In genomic region chr16:2023098-2023925, GRCh38 we compare ENCODE assay signal across 8 cellular contexts. TPM values are rescaled to one million over a fixed set of nuclear protein-coding genes. Genes with fewer than 3 reads are reported as not detected.
DNase-seq lines count a peak whose midpoint lies in the region; ATAC-seq and TF ChIP-seq lines count a peak whose summit lies in the region.

No MANE protein-coding gene starts in this region.

- POLR2A ChIA-PET in CD8-positive, alpha-beta memory T cell (lab: Charles Lee): interaction anchor here (0.6 to 1.8 kb wide), 6 partner anchors 25 to 406 kb away, joined by 3 to 6 read pairs (median 3); partner anchors contain the start of genes NTHL1, RPS2, TRAF7 and TSC2

- peak overlapping the region; percentile 56 to 91 (median 70) for H3K4me3 Mint-ChIP-seq in CD8-positive, alpha-beta memory T cell
- H3K4me3 Mint-ChIP-seq in IgD-negative memory B cell: peak overlapping the region; percentile 11 to 86 (median 76)
- peak overlapping the region; percentile 81 for H3K4me3 Mint-ChIP-seq in nephron progenitor cell
- H3K4me3 Mint-ChIP-seq in stimulated activated naive CD8-positive, alpha-beta T cell treated with anti-CD3 and anti-CD28 coated beads, Interleukin-15, Interleukin-2, amounts not matched to agents 100 ng/mL and 50 ng/mL, for 24 hours: peak overlapping the region; percentile 63

- peak overlapping the region in 6 of 8 donors; percentile 54 to 84 (median 78) for H3K27ac Mint-ChIP-seq in CD8-positive, alpha-beta memory T cell
- H3K27ac Mint-ChIP-seq in IgD-negative memory B cell: peak overlapping the region in 1 of 3 donors; percentile 81
- peak overlapping the region; percentile 85 for H3K27ac Mint-ChIP-seq in nephron progenitor cell
- H3K27ac Mint-ChIP-seq in stimulated activated naive CD8-positive, alpha-beta T cell treated with anti-CD3 and anti-CD28 coated beads, Interleukin-15, Interleukin-2, amounts not matched to agents 100 ng/mL and 50 ng/mL, for 24 hours: no peak overlapping the region

- H3K9me3 ChIP-seq in CD8-positive, alpha-beta memory T cell (ENCODE audit: low read length): no peaks in the 10 kb centered on the region

- TF ChIP-seq CTCF in fibroblast of villous mesenchyme (IDR thresholded peaks at IDR 0.05; ENCODE audit: insufficient read depth, low read depth, low read length): peak; percentile 90
- TF ChIP-seq CTCF in nephron progenitor cell (IDR thresholded peaks at IDR 0.05): peak; percentile 95

- H3K36me3 ChIP-seq in CD8-positive, alpha-beta memory T cell (ENCODE audit: insufficient read depth, low read length): no peaks in the 10 kb centered on the region

- peaks cover 31% of the 10 kb centered on the region for H3K4me1 ChIP-seq in CD8-positive, alpha-beta memory T cell (ENCODE audit: insufficient read depth, low read length)

- DNase-seq in CD8-positive, alpha-beta memory T cell: peak; percentile 89 to 95 (median 95)
- DNase-seq in RPMI8226: peak; percentile 94
- DNase-seq in activated T-helper 9 cell treated with anti-CD3 and anti-CD28 coated beads, Interleukin-2, amount 50 U/mL, for 16 hours (ENCODE audit: low read depth): peak; percentile 94
- DNase-seq in fibroblast of villous mesenchyme (ENCODE audit: low read depth): peak; percentile 89
- DNase-seq in nephron progenitor cell: peak; percentile 99

- H3K27me3 ChIP-seq in CD8-positive, alpha-beta memory T cell (ENCODE audit: insufficient read depth, low read length, poor library complexity, severe bottlenecking): peaks cover 15% of the 10 kb centered on the region

- CTCF ChIA-PET in CD8-positive, alpha-beta memory T cell (lab: Charles Lee): interaction anchor here (1.0 to 6.2 kb wide), 12 partner anchors 9 to 131 kb away, joined by 3 to 78 read pairs (median 3); partner anchors contain the start of genes NTHL1, TRAF7 and TSC2

- H3K9me3 Mint-ChIP-seq in CD8-positive, alpha-beta memory T cell: no peaks in the 10 kb centered on the region
- H3K9me3 Mint-ChIP-seq in IgD-negative memory B cell (peaks cover 0 to 1% (median 0%) of the 10 kb centered on the region in 3 donors), nephron progenitor cell (no peaks in the 10 kb centered on the region)
- no peaks in the 10 kb centered on the region for H3K9me3 Mint-ChIP-seq in stimulated activated naive CD8-positive, alpha-beta T cell treated with anti-CD3 and anti-CD28 coated beads, Interleukin-15, Interleukin-2, amounts not matched to agents 100 ng/mL and 50 ng/mL, for 24 hours

- ATAC-seq in GM19455 (IDR thresholded peaks at IDR 0.05; ENCODE audit: unreplicated experiment): peak; percentile 83

- H3K36me3 Mint-ChIP-seq in CD8-positive, alpha-beta memory T cell: no peaks in the 10 kb centered on the region
- H3K36me3 Mint-ChIP-seq in IgD-negative memory B cell (no peaks in the 10 kb centered on the region), nephron progenitor cell (ENCODE audit: low read depth) (no peaks in the 10 kb centered on the region)
- H3K36me3 Mint-ChIP-seq in stimulated activated naive CD8-positive, alpha-beta T cell treated with anti-CD3 and anti-CD28 coated beads, Interleukin-15, Interleukin-2, amounts not matched to agents 100 ng/mL and 50 ng/mL, for 24 hours (ENCODE audit: low read depth): no peaks in the 10 kb centered on the region

- H3K27ac ChIP-seq in CD8-positive, alpha-beta memory T cell (ENCODE audit: low read depth, low read length): peak overlapping the region; percentile 25

- peak overlapping the region; percentile 50 for H3K4me3 ChIP-seq in CD8-positive, alpha-beta memory T cell (ENCODE audit: low read length)
- peak overlapping the region; percentile 50 for H3K4me3 ChIP-seq in fibroblast of villous mesenchyme (ENCODE audit: low read depth, low read length)

- peaks cover 18 to 28% of the 10 kb centered on the region in 2 donors for H3K27me3 Mint-ChIP-seq in CD8-positive, alpha-beta memory T cell
- H3K27me3 Mint-ChIP-seq in IgD-negative memory B cell (peaks cover 27% of the 10 kb centered on the region), nephron progenitor cell (ENCODE audit: low read depth, poor library complexity) (peaks cover 52% of the 10 kb centered on the region)
- H3K27me3 Mint-ChIP-seq in stimulated activated naive CD8-positive, alpha-beta T cell treated with anti-CD3 and anti-CD28 coated beads, Interleukin-15, Interleukin-2, amounts not matched to agents 100 ng/mL and 50 ng/mL, for 24 hours: peaks cover 38% of the 10 kb centered on the region

- peaks cover 11 to 31% (median 18%) of the 10 kb centered on the region in 3 donors for H3K4me1 Mint-ChIP-seq in CD8-positive, alpha-beta memory T cell
- H3K4me1 Mint-ChIP-seq in IgD-negative memory B cell (peaks cover 0 to 12% (median 6%) of the 10 kb centered on the region in 3 donors), nephron progenitor cell (peaks cover 30% of the 10 kb centered on the region)
- peaks cover 24% of the 10 kb centered on the region for H3K4me1 Mint-ChIP-seq in stimulated activated naive CD8-positive, alpha-beta T cell treated with anti-CD3 and anti-CD28 coated beads, Interleukin-15, Interleukin-2, amounts not matched to agents 100 ng/mL and 50 ng/mL, for 24 hours (ENCODE audit: low read depth)

RNA-seq across cellular contexts. Expression of gene NHERF2, which starts 3.4 kb away (rescaled TPM):
- total RNA-seq in CD8-positive, alpha-beta memory T cell: 1 to 10 TPM; 3.0 to 4.1 TPM
- polyA plus RNA-seq in CD8-positive, alpha-beta memory T cell: 0.51 TPM
- not detected for polyA plus RNA-seq in IgD-negative memory B cell
- 52.7 and 59.3 TPM in 2 replicates for total RNA-seq in fibroblast of villous mesenchyme

RNA-seq across cellular contexts. Expression of gene NPW, which starts 3.7 kb away (rescaled TPM):
- total RNA-seq in CD8-positive, alpha-beta memory T cell: 10 to 100 TPM in 1 of 2 experiments, 1 to 10 TPM in 1; 9.4 to 12.5 TPM
- polyA plus RNA-seq in CD8-positive, alpha-beta memory T cell: not detected
- not detected for polyA plus RNA-seq in IgD-negative memory B cell
- total RNA-seq in fibroblast of villous mesenchyme: 0.32 and 1.3 TPM in 2 replicates

RNA-seq across cellular contexts. Expression of gene ZNF598, which starts 13.7 kb away (rescaled TPM):
- 10 to 100 TPM; 91.8 to 96.6 TPM for total RNA-seq in CD8-positive, alpha-beta memory T cell
- 11.3 TPM for polyA plus RNA-seq in CD8-positive, alpha-beta memory T cell
- 11.0 TPM for polyA plus RNA-seq in IgD-negative memory B cell
- total RNA-seq in fibroblast of villous mesenchyme: 23.5 and 27.6 TPM in 2 replicates

RNA-seq across cellular contexts. Expression of gene NTHL1, which starts 24.3 kb away (rescaled TPM):
- 10 to 100 TPM; 28.7 to 29.5 TPM for total RNA-seq in CD8-positive, alpha-beta memory T cell
- polyA plus RNA-seq in CD8-positive, alpha-beta memory T cell: 16.3 TPM
- polyA plus RNA-seq in IgD-negative memory B cell: 35.2 TPM
- 25.5 and 31.9 TPM in 2 replicates for total RNA-seq in fibroblast of villous mesenchyme

RNA-seq across cellular contexts. Expression of gene TSC2, which starts 24.5 kb away (rescaled TPM):
- 10 to 100 TPM; 79.3 to 86.3 TPM for total RNA-seq in CD8-positive, alpha-beta memory T cell
- polyA plus RNA-seq in CD8-positive, alpha-beta memory T cell: 46.4 TPM
- polyA plus RNA-seq in IgD-negative memory B cell: 30.3 TPM
- 62.6 and 69.9 TPM in 2 replicates for total RNA-seq in fibroblast of villous mesenchyme

Comparison
In these comparisons a context has a peak if more than half of its experiments do, and no peak if none do; other contexts are left out.
1. Peak in every context shown above with its lines: DNase-seq, ATAC-seq, H3K4me3 ChIP-seq and H3K27ac ChIP-seq.
2. RNA of gene NHERF2, which starts 3.4 kb away (total RNA-seq): 52.7 to 59.3 TPM in fibroblast of villous mesenchyme; 3.0 to 4.1 TPM in CD8-positive, alpha-beta memory T cell; every median in the first group is over 10 times any median in the second.